8 cellular contexts compared by ENCODE assay signal in the genomic region with DNA sequence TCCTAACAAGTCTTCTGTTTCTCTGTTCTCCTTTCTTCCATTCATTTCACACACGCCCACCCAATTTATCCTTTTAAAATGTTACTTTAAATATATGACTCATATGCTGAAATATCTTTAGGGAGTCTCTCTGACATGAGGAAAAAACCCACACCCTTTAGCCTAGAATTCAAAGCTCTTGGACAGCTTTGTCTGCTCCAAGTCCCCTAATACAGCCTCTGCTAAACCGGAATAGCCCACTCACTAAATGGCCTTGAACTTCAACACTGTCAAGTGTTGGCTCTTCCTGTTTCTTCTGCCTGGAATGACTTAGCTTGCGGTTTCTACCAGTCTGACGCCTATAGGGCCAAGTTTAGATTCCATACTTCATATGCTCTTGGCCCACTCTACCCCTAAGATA. TPM values are rescaled to one million over a fixed set of nuclear protein-coding genes. Genes with fewer than 3 reads are reported as not detected.
DNase-seq lines count a peak whose midpoint lies in the region; ATAC-seq lines count a peak whose summit lies in the region.

No MANE protein-coding gene starts in this region.

- peak overlapping the region; percentile 68 for H3K27ac Mint-ChIP-seq in activated T-helper 17 cell treated with anti-CD3 and anti-CD28 coated beads, Interleukin-2, amount 50 U/mL, for 72 hours
- peak overlapping the region; percentile 33 for H3K27ac Mint-ChIP-seq in stimulated activated naive B cell treated with anti-CD40 and anti-IgM and Interleukin-4, amounts not matched to agents 10 μg/mL and 1 μg/mL and 100 μg/mL, for 72 hours

- no peak overlapping the region for H3K4me3 Mint-ChIP-seq in activated T-helper 17 cell treated with anti-CD3 and anti-CD28 coated beads, Interleukin-2, amount 50 U/mL, for 72 hours
- H3K4me3 Mint-ChIP-seq in stimulated activated naive B cell treated with anti-CD40 and anti-IgM and Interleukin-4, amounts not matched to agents 10 μg/mL and 1 μg/mL and 100 μg/mL, for 72 hours: peak overlapping the region; percentile 35 to 73

- H3K36me3 Mint-ChIP-seq in activated T-helper 17 cell treated with anti-CD3 and anti-CD28 coated beads, Interleukin-2, amount 50 U/mL, for 72 hours (ENCODE audit: low read depth): peaks cover 18% of the 10 kb centered on the region
- peaks cover 0 to 2% of the 10 kb centered on the region in 2 donors for H3K36me3 Mint-ChIP-seq in stimulated activated naive B cell treated with anti-CD40 and anti-IgM and Interleukin-4, amounts not matched to agents 10 μg/mL and 1 μg/mL and 100 μg/mL, for 72 hours

- no peaks in the 10 kb centered on the region for H3K9me3 Mint-ChIP-seq in activated T-helper 17 cell treated with anti-CD3 and anti-CD28 coated beads, Interleukin-2, amount 50 U/mL, for 72 hours
- no peaks in the 10 kb centered on the region for H3K9me3 Mint-ChIP-seq in stimulated activated naive B cell treated with anti-CD40 and anti-IgM and Interleukin-4, amounts not matched to agents 10 μg/mL and 1 μg/mL and 100 μg/mL, for 72 hours

- H3K27me3 Mint-ChIP-seq in activated T-helper 17 cell treated with anti-CD3 and anti-CD28 coated beads, Interleukin-2, amount 50 U/mL, for 72 hours: no peaks in the 10 kb centered on the region
- no peaks in the 10 kb centered on the region for H3K27me3 Mint-ChIP-seq in stimulated activated naive B cell treated with anti-CD40 and anti-IgM and Interleukin-4, amounts not matched to agents 10 μg/mL and 1 μg/mL and 100 μg/mL, for 72 hours

- peak; percentile 28 for ATAC-seq in GM21381 (IDR thresholded peaks at IDR 0.05; ENCODE audit: unreplicated experiment)
- ATAC-seq in HG03521 (IDR thresholded peaks at IDR 0.05; ENCODE audit: unreplicated experiment): peak; percentile 21
- peak; percentile 36 for ATAC-seq in activated T-helper 17 cell treated with anti-CD3 and anti-CD28 coated beads, Interleukin-2, amount 50 U/mL, for 72 hours (replicated peaks)
- ATAC-seq in stimulated activated naive B cell treated with anti-CD40 and anti-IgM and Interleukin-4, amounts not matched to agents 10 μg/mL and 1 μg/mL and 100 μg/mL, for 72 hours (replicated peaks): peak; percentile 81 to 83

- peaks cover 24% of the 10 kb centered on the region for H3K4me1 Mint-ChIP-seq in activated T-helper 17 cell treated with anti-CD3 and anti-CD28 coated beads, Interleukin-2, amount 50 U/mL, for 72 hours
- H3K4me1 Mint-ChIP-seq in stimulated activated naive B cell treated with anti-CD40 and anti-IgM and Interleukin-4, amounts not matched to agents 10 μg/mL and 1 μg/mL and 100 μg/mL, for 72 hours: peaks cover 28 to 49% of the 10 kb centered on the region in 2 donors

- DNase-seq in AG08396 (ENCODE audit: low spot score) (peak; percentile 24), NCI-H128 (lab: John Stamatoyannopoulos, UW; ENCODE audit: unreplicated experiment) (no peak), NCI-H2227 (lab: John Stamatoyannopoulos, UW; ENCODE audit: unreplicated experiment) (no peak), NCI-H187 treated with DMSO at 0.1 percent for 48 hours (lab: John Stamatoyannopoulos, UW) (no peak)
- DNase-seq in stimulated activated naive B cell treated with anti-CD40 and anti-IgM and Interleukin-4, amounts not matched to agents 10 μg/mL and 1 μg/mL and 100 μg/mL, for 72 hours: peak; percentile 23

RNA-seq across cellular contexts. Expression of gene CD96, which starts 3.3 kb away (rescaled TPM):
- 100 to 1,000 TPM in 1 of 2 donors, 10 to 100 TPM in 1; 67.6 to 107 TPM for total RNA-seq in activated T-helper 17 cell treated with anti-CD3 and anti-CD28 coated beads, Interleukin-2, amount 50 U/mL, for 72 hours

RNA-seq across cellular contexts. Expression of gene ZBED2, which starts 56.5 kb away (rescaled TPM):
- total RNA-seq in activated T-helper 17 cell treated with anti-CD3 and anti-CD28 coated beads, Interleukin-2, amount 50 U/mL, for 72 hours: 100 to 1,000 TPM; 429 to 664 TPM

Comparison
In these comparisons a context has a peak if more than half of its experiments do, and no peak if none do; other contexts are left out.
1. DNase-seq: peak in AG08396 (single experiment) and stimulated activated naive B cell treated with anti-CD40 and anti-IgM and Interleukin-4, amounts not matched to agents 10 μg/mL and 1 μg/mL and 100 μg/mL, for 72 hours (single experiment); none in NCI-H128 (single experiment), NCI-H2227 (single experiment) and NCI-H187 treated with DMSO at 0.1 percent for 48 hours (single experiment).
2. ATAC-seq: peak in every context shown above with its lines; median percentile 82 in stimulated activated naive B cell treated with anti-CD40 and anti-IgM and Interleukin-4, amounts not matched to agents 10 μg/mL and 1 μg/mL and 100 μg/mL, for 72 hours; 36 in activated T-helper 17 cell treated with anti-CD3 and anti-CD28 coated beads, Interleukin-2, amount 50 U/mL, for 72 hours; 28 in GM21381; 21 in HG03521.